In the genomic region with DNA sequence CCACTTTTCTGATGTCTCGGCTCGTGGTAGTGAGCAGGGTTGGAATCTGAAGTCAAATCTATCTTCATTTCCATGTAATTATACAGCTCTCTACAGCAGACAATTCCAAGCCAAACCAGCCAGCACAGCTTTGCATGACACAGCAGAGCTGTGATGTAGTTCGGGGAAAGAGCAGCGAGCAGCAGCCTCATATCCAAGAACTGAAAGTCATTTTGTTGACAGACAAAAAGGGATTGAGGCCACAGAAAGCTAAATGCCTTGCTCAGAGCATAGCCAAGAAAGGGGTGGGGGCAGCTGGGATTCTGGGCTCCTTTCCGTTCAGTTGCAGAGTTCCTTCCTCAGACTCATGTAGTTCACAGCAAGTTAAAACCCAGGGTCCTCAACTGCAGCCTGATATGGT, we compare ENCODE assay signal across 11 cellular contexts. TPM values are rescaled to one million over a fixed set of nuclear protein-coding genes. Genes with fewer than 3 reads are reported as not detected.
DNase-seq lines count a peak whose midpoint lies in the region; ATAC-seq and TF ChIP-seq lines count a peak whose summit lies in the region.
"Had no signal": no experiment of that assay in that cellular context is flagged by ENCODE, and none has a peak within 500 bp of the region (broad histone marks: within the 10 kb centered on the region; RNA-seq: fewer than 3 reads in every experiment).

No MANE protein-coding gene starts in this region.

- H3K27ac ChIP-seq in esophagus squamous epithelium (peak overlapping the region in 3 of 4 donors; percentile 23 to 37 (median 36)), PC-9 (no peak overlapping the region), trophoblast cell (ENCODE audit: low read depth, low read length) (no peak overlapping the region)
- peak overlapping the region; percentile 66 for H3K27ac ChIP-seq in naive thymus-derived CD4-positive, alpha-beta T cell (ENCODE audit: low read depth, low read length)
- H3K27ac ChIP-seq: BLaER1 had no signal

- H2BK12ac ChIP-seq in trophoblast cell (ENCODE audit: low read length), result no peak overlapping the region

- no peaks in the 10 kb centered on the region for H3K79me2 ChIP-seq in PC-9 (ENCODE audit: low read depth)
- no peaks in the 10 kb centered on the region for H3K79me2 ChIP-seq in trophoblast cell (ENCODE audit: control insufficient read depth, insufficient read depth, low read length, poor library complexity)

- H3K23ac ChIP-seq in trophoblast cell (ENCODE audit: low read length), result no peak overlapping the region

- TF ChIP-seq CTCF in esophagus squamous epithelium (IDR thresholded peaks at IDR 0.05) (no peak), PC-9 (conservative IDR thresholded peaks at IDR 0.05) (no peak)

- no peak overlapping the region for H2BK120ac ChIP-seq in trophoblast cell (ENCODE audit: insufficient read depth, low read length, poor library complexity)

- no peaks in the 10 kb centered on the region for H3K27me3 Mint-ChIP-seq in naive thymus-derived CD4-positive, alpha-beta T cell

- DNase-seq in Right ventricle myocardium superior (peak; percentile 67), cardiac septum (ENCODE audit: low spot score) (no peak), esophagus squamous epithelium (lab: John Stamatoyannopoulos, UW) (no peak), PC-9 (no peak), trophoblast cell (no peak), NCI-H1417 (lab: John Stamatoyannopoulos, UW) (no peak), NCI-H524 (lab: John Stamatoyannopoulos, UW) (no peak)
- no peak for DNase-seq in naive thymus-derived CD4-positive, alpha-beta T cell
- DNase-seq: NCI-H1417 treated with DMSO at 0.1 percent for 48 hours had no signal

- peak overlapping the region in 8 of 9 donors; percentile 36 to 98 (median 92) for H3K27ac Mint-ChIP-seq in naive thymus-derived CD4-positive, alpha-beta T cell

- no peak overlapping the region for H2AK5ac ChIP-seq in trophoblast cell (ENCODE audit: low read length)

- no peak overlapping the region for H3K14ac ChIP-seq in trophoblast cell (ENCODE audit: low read length)

- intact Hi-C loops in Right ventricle myocardium superior (cut with DNase I), result loop anchor here (5.0 kb wide), 1 partner anchor 157 kb away; no protein-coding TSS in a partner anchor
- intact Hi-C loops in cardiac septum (cut with DNase I), result loop anchor here (5.0 kb wide), 2 partner anchors 72 to 367 kb away; no protein-coding TSS in a partner anchor
- intact Hi-C loops in esophagus squamous epithelium (cut with DNase I), result loop anchor here (10.0 kb wide), 1 partner anchor 149 kb away; no protein-coding TSS in a partner anchor
- intact Hi-C loops in naive thymus-derived CD4-positive, alpha-beta T cell (cut with micrococcal nuclease), result loop anchor here (10.0 kb wide), 3 partner anchors 681 to 1909 kb away; partner anchors contain the start of genes FBXW11 (in 1 of the 2) and SPDL1 (in 1 of the 2)
- intact Hi-C loops in PC-9 (cut with micrococcal nuclease; ENCODE audit: unreplicated experiment), result loop anchor here (5.0 kb wide), 2 partner anchors 157 to 163 kb away; no protein-coding TSS in a partner anchor

- H2AFZ ChIP-seq in PC-9 (no peak overlapping the region), trophoblast cell (ENCODE audit: insufficient read depth, low read length, poor library complexity) (no peak overlapping the region)

- no peak overlapping the region for H4K8ac ChIP-seq in trophoblast cell (ENCODE audit: low read depth, low read length)

- BruUV-seq in PC-9 (replicated peaks; lab: Mats Ljungman, UMichigan), result no TSS peak

- no peak overlapping the region for H3K4ac ChIP-seq in trophoblast cell (ENCODE audit: low read depth, low read length)

- no peak overlapping the region for H2BK5ac ChIP-seq in trophoblast cell (ENCODE audit: low read depth, low read length, poor library complexity)

- peaks cover 64 to 100% (median 96%) of the 10 kb centered on the region in 7 donors for H3K4me1 Mint-ChIP-seq in naive thymus-derived CD4-positive, alpha-beta T cell

- H3K4me3 ChIP-seq in esophagus squamous epithelium (no peak overlapping the region), PC-9 (no peak overlapping the region), trophoblast cell (ENCODE audit: low read depth, low read length) (no peak overlapping the region)
- no peak overlapping the region for H3K4me3 ChIP-seq in naive thymus-derived CD4-positive, alpha-beta T cell (ENCODE audit: low read length)
- H3K4me3 ChIP-seq: BLaER1 had no signal

- H3K9ac ChIP-seq in trophoblast cell (ENCODE audit: low read length), result no peak overlapping the region
- H3K9ac ChIP-seq: BLaER1 had no signal

- no peaks in the 10 kb centered on the region for H4K20me1 ChIP-seq in PC-9 (ENCODE audit: insufficient read depth)

- H3K36me3 Mint-ChIP-seq in naive thymus-derived CD4-positive, alpha-beta T cell, result peaks cover 11 to 78% (median 63%) of the 10 kb centered on the region in 5 donors

- CTCF ChIA-PET in naive thymus-derived CD4-positive, alpha-beta T cell (lab: Charles Lee), result interaction anchor here (0.8 to 20.9 kb wide), 11 partner anchors 7 to 107 kb away, joined by 3 to 430 read pairs (median 7); partner anchors contain the start of gene LCP2
- CTCF ChIA-PET in PC-9 (lab: Charles Lee), result interaction anchor here (0.7 kb wide), 1 partner anchor 58 kb away, joined by 3 read pairs; no protein-coding TSS in a partner anchor

- no peaks in the 10 kb centered on the region for H3F3A ChIP-seq in PC-9 (ENCODE audit: insufficient read depth, low read depth)

- no peak overlapping the region for H3K18ac ChIP-seq in trophoblast cell (ENCODE audit: low read length)

- TF ChIP-seq POLR2A in esophagus squamous epithelium (IDR thresholded peaks at IDR 0.05), result no peak

- H4K91ac ChIP-seq in trophoblast cell (ENCODE audit: low read depth, low read length), result no peak overlapping the region

- H3K27me3 ChIP-seq in esophagus squamous epithelium (peaks cover 0 to 32% (median 2%) of the 10 kb centered on the region in 4 donors), PC-9 (ENCODE audit: insufficient read depth, low read depth) (peaks cover 27% of the 10 kb centered on the region; the same call in 1 of the 2 replicates), trophoblast cell (ENCODE audit: insufficient read depth, low read length) (no peaks in the 10 kb centered on the region)
- no peaks in the 10 kb centered on the region for H3K27me3 ChIP-seq in naive thymus-derived CD4-positive, alpha-beta T cell (ENCODE audit: control insufficient read depth in 2 of 2, insufficient read depth in 2 of 2, low read length in 2 of 2)
- H3K27me3 ChIP-seq: BLaER1 had no signal

- H3K36me3 ChIP-seq in esophagus squamous epithelium, result peaks cover 0 to 2% (median 0%) of the 10 kb centered on the region in 3 donors
- peaks cover 42 to 74% (median 56%) of the 10 kb centered on the region in 3 experiments for H3K36me3 ChIP-seq in naive thymus-derived CD4-positive, alpha-beta T cell (ENCODE audit: control insufficient read depth in 2 of 3, insufficient read depth in 3 of 3, low read length in 3 of 3)
- no peaks in the 10 kb centered on the region for H3K36me3 ChIP-seq in PC-9 (ENCODE audit: low read depth)
- H3K36me3 ChIP-seq in trophoblast cell (ENCODE audit: control insufficient read depth in 1 of 2, insufficient read depth in 2 of 2, low read length in 2 of 2), result no peaks in the 10 kb centered on the region

- H3K9me3 Mint-ChIP-seq in naive thymus-derived CD4-positive, alpha-beta T cell, result peaks cover 0 to 1% (median 0%) of the 10 kb centered on the region in 11 donors

- POLR2A ChIA-PET in naive thymus-derived CD4-positive, alpha-beta T cell (lab: Charles Lee), result interaction anchor here (1.0 to 6.1 kb wide), 13 partner anchors 8 to 77 kb away, joined by 3 to 95 read pairs (median 9); partner anchors contain the start of gene LCP2
- POLR2A ChIA-PET in PC-9 (lab: Charles Lee; ENCODE audit: unreplicated experiment), result no interaction called here

- no peak overlapping the region for H3K4me2 ChIP-seq in PC-9
- no peak overlapping the region for H3K4me2 ChIP-seq in trophoblast cell (ENCODE audit: low read length)
- H3K4me2 ChIP-seq: BLaER1 had no signal

- no peaks in the 10 kb centered on the region for H3K9me2 ChIP-seq in PC-9 (ENCODE audit: insufficient read depth)

- H3K9me3 ChIP-seq in esophagus squamous epithelium, result no peaks in the 10 kb centered on the region
- H3K9me3 ChIP-seq in naive thymus-derived CD4-positive, alpha-beta T cell (ENCODE audit: control insufficient read depth in 2 of 3, low read length in 3 of 3), result no peaks in the 10 kb centered on the region
- no peaks in the 10 kb centered on the region for H3K9me3 ChIP-seq in PC-9 (ENCODE audit: insufficient read depth, low read depth)
- H3K9me3 ChIP-seq in trophoblast cell (ENCODE audit: insufficient read depth, low read depth, low read length), result no peaks in the 10 kb centered on the region
- H3K9me3 ChIP-seq: BLaER1 had no signal

- peak; percentile 73 for ATAC-seq in Right ventricle myocardium superior (ENCODE audit: poor library complexity)
- no peak for ATAC-seq in naive thymus-derived CD4-positive, alpha-beta T cell

- WGBS in esophagus squamous epithelium, 2 donors, result 31% methylated on average over 5 of the region's 5 CpGs
- no CpG with 5 or more reads among the region's 5 CpGs for WGBS in trophoblast cell (ENCODE audit: extremely low coverage, insufficient coverage, insufficient read length)

- H4K12ac ChIP-seq in trophoblast cell (ENCODE audit: low read depth, low read length), result no peak overlapping the region

- H3K4me1 ChIP-seq in esophagus squamous epithelium, result peaks cover 14 to 41% (median 15%) of the 10 kb centered on the region in 3 donors
- peaks cover 79 to 88% of the 10 kb centered on the region in 2 donors for H3K4me1 ChIP-seq in naive thymus-derived CD4-positive, alpha-beta T cell (ENCODE audit: control insufficient read depth in 2 of 2, insufficient read depth in 2 of 2, low read length in 2 of 2)
- no peaks in the 10 kb centered on the region for H3K4me1 ChIP-seq in PC-9 (replicated peaks; ENCODE audit: insufficient read depth)
- peaks cover 6 to 8% of the 10 kb centered on the region in 2 experiments for H3K4me1 ChIP-seq in trophoblast cell (ENCODE audit: control insufficient read depth in 1 of 2, insufficient read depth in 2 of 2, low read length in 2 of 2)

- H3K4me3 Mint-ChIP-seq in naive thymus-derived CD4-positive, alpha-beta T cell, result peak overlapping the region in 7 of 10 donors; percentile 9 to 81 (median 66)

- peaks cover 2% of the 10 kb centered on the region for H3K79me1 ChIP-seq in trophoblast cell (ENCODE audit: low read length)

RNA-seq across cellular contexts. Expression of gene LCP2, which starts 32.0 kb away (rescaled TPM):
- 6.7 TPM for total RNA-seq in Right ventricle myocardium superior
- total RNA-seq in cardiac septum, result 6.2 TPM
- total RNA-seq in esophagus squamous epithelium, result 10 to 100 TPM in 3 of 4 donors, 1 to 10 TPM in 1; 3.9 to 17.9 (median 12.6) TPM
- 100 to 1,000 TPM; 291 to 414 (median 306) TPM for total RNA-seq in naive thymus-derived CD4-positive, alpha-beta T cell
- 100 to 1,000 TPM; 189 to 295 TPM for polyA plus RNA-seq in naive thymus-derived CD4-positive, alpha-beta T cell
- not detected in 2 replicates for total RNA-seq in PC-9 (2021)
- 0.15 and 0.19 TPM in 2 replicates for polyA plus RNA-seq in trophoblast cell (2013)

RNA-seq across cellular contexts. Expression of gene C5orf58, which starts 32.7 kb away (rescaled TPM):
- total RNA-seq in Right ventricle myocardium superior, result 0.65 TPM
- total RNA-seq in cardiac septum, result not detected
- not detected for total RNA-seq in esophagus squamous epithelium
- not detected for total RNA-seq in naive thymus-derived CD4-positive, alpha-beta T cell
- polyA plus RNA-seq in naive thymus-derived CD4-positive, alpha-beta T cell, result 1 to 10 TPM; 1.6 to 2.0 TPM
- not detected in 2 replicates for total RNA-seq in PC-9 (2021)
- polyA plus RNA-seq in trophoblast cell (2013), result not detected in 2 replicates
- total RNA-seq: mesenteric fat pad had no signal

Comparison
In these comparisons a context has a peak if more than half of its experiments do, and no peak if none do; other contexts are left out.
1. H3K27ac ChIP-seq: peak in esophagus squamous epithelium (3 of 4) and naive thymus-derived CD4-positive, alpha-beta T cell (single experiment); none in PC-9 (single experiment) and trophoblast cell (single experiment).
2. RNA of gene LCP2, which starts 32.0 kb away (total RNA-seq): 291 to 414 TPM in naive thymus-derived CD4-positive, alpha-beta T cell; 3.9 to 17.9 TPM in esophagus squamous epithelium, 6.7 TPM in Right ventricle myocardium superior (single experiment), 6.2 TPM in cardiac septum (single experiment) and not detected in PC-9; every median in the first group is over 10 times any median in the second.